Comparison of ENCODE assay signal across 18 cellular contexts in genomic region chr2:71686781-71687180, GRCh38.
DNase-seq lines count a peak whose midpoint lies in the region; ATAC-seq and TF ChIP-seq lines count a peak whose summit lies in the region.
"Had no signal": no experiment of that assay in that cellular context is flagged by ENCODE, and none has a peak within 500 bp of the region (broad histone marks: within the 10 kb centered on the region; RNA-seq: fewer than 3 reads in every experiment).

No MANE protein-coding gene starts in this region.

- H3K27me3 ChIP-seq in gastrocnemius medialis: no peaks in the 10 kb centered on the region
- no peaks in the 10 kb centered on the region for H3K27me3 ChIP-seq in CD8-positive, alpha-beta memory T cell (ENCODE audit: insufficient read depth, low read length, poor library complexity, severe bottlenecking)

- H3K27ac Mint-ChIP-seq in natural killer cell treated with Interleukin-12 subunit alpha and Interleukin-12 subunit beta and Interleukin-15 and Interleukin-18, amount 100 ng/mL, for 72 hours: no peak overlapping the region
- no peak overlapping the region for H3K27ac Mint-ChIP-seq in natural killer cell
- H3K27ac Mint-ChIP-seq in CD8-positive, alpha-beta memory T cell: no peak overlapping the region
- H3K27ac Mint-ChIP-seq: B cell, HFFc6 had no signal

- peak; percentile 51 for DNase-seq in natural killer cell treated with Interleukin-12 subunit alpha and Interleukin-12 subunit beta and Interleukin-15 and Interleukin-18, amount 100 ng/mL, for 72 hours (ENCODE audit: low spot score)
- no peak for DNase-seq in natural killer cell
- peak; percentile 43 for DNase-seq in mesenteric fat pad (ENCODE audit: low spot score)
- peak in 1 of 2 donors; percentile 56 for DNase-seq in gastrocnemius medialis
- no peak for DNase-seq in GDM1 (lab: John Stamatoyannopoulos, UW)
- DNase-seq in CD8-positive, alpha-beta memory T cell: no peak
- DNase-seq: C1 segment of cervical spinal cord, COR-L47, DMS153, DMS79 treated with DMSO at 0.1 percent for 48 hours, EL, GF-D8, HCEC 1CT, HFFc6 had no signal

- H3K36me3 Mint-ChIP-seq in natural killer cell treated with Interleukin-12 subunit alpha and Interleukin-12 subunit beta and Interleukin-15 and Interleukin-18, amount 100 ng/mL, for 72 hours: no peaks in the 10 kb centered on the region
- no peaks in the 10 kb centered on the region for H3K36me3 Mint-ChIP-seq in natural killer cell
- peaks cover 0 to 6% (median 0%) of the 10 kb centered on the region in 3 donors for H3K36me3 Mint-ChIP-seq in CD8-positive, alpha-beta memory T cell
- H3K36me3 Mint-ChIP-seq: CD4-positive, alpha-beta memory T cell had no signal

- no peak for TF ChIP-seq POLR2A in gastrocnemius medialis (IDR thresholded peaks at IDR 0.05)

- H3K4me3 ChIP-seq in gastrocnemius medialis: no peak overlapping the region
- no peak overlapping the region for H3K4me3 ChIP-seq in CD8-positive, alpha-beta memory T cell (ENCODE audit: low read length)

- POLR2A ChIA-PET in CD8-positive, alpha-beta memory T cell (lab: Charles Lee): no interaction called here

- H3K36me3 ChIP-seq in gastrocnemius medialis: peaks cover 0 to 18% of the 10 kb centered on the region in 2 donors
- no peaks in the 10 kb centered on the region for H3K36me3 ChIP-seq in CD8-positive, alpha-beta memory T cell (ENCODE audit: insufficient read depth, low read length)

- CTCF ChIA-PET in CD8-positive, alpha-beta memory T cell (lab: Charles Lee): no interaction called here

- no peak for ATAC-seq in natural killer cell treated with Interleukin-12 subunit alpha and Interleukin-12 subunit beta and Interleukin-15 and Interleukin-18, amount 100 ng/mL, for 72 hours
- ATAC-seq in natural killer cell (no peak), gastrocnemius medialis (no peak), GM21529 (IDR thresholded peaks at IDR 0.05; ENCODE audit: unreplicated experiment) (no peak)
- ATAC-seq: HepG2 had no signal

- no peak overlapping the region for H3K4me3 Mint-ChIP-seq in natural killer cell treated with Interleukin-12 subunit alpha and Interleukin-12 subunit beta and Interleukin-15 and Interleukin-18, amount 100 ng/mL, for 72 hours
- H3K4me3 Mint-ChIP-seq in natural killer cell: no peak overlapping the region
- H3K4me3 Mint-ChIP-seq in CD8-positive, alpha-beta memory T cell: no peak overlapping the region
- H3K4me3 Mint-ChIP-seq: B cell, HFFc6 had no signal

- peak overlapping the region; percentile 86 to 92 (median 89) for H3K27ac ChIP-seq in gastrocnemius medialis
- H3K27ac ChIP-seq in CD8-positive, alpha-beta memory T cell (ENCODE audit: low read depth, low read length): no peak overlapping the region

- in situ Hi-C loops in gastrocnemius medialis (cut with MboI; ENCODE audit: low sequenced_read_pairs in 4 of 4): no loop called here

- H3K4me1 Mint-ChIP-seq in natural killer cell treated with Interleukin-12 subunit alpha and Interleukin-12 subunit beta and Interleukin-15 and Interleukin-18, amount 100 ng/mL, for 72 hours (ENCODE audit: low read depth in 2 of 2): peaks cover 0 to 4% of the 10 kb centered on the region in 2 donors
- H3K4me1 Mint-ChIP-seq in natural killer cell: no peaks in the 10 kb centered on the region
- H3K4me1 Mint-ChIP-seq in CD8-positive, alpha-beta memory T cell: no peaks in the 10 kb centered on the region
- H3K4me1 Mint-ChIP-seq: B cell; CD4-positive, alpha-beta memory T cell had no signal

- no peaks in the 10 kb centered on the region for H3K27me3 Mint-ChIP-seq in natural killer cell treated with Interleukin-12 subunit alpha and Interleukin-12 subunit beta and Interleukin-15 and Interleukin-18, amount 100 ng/mL, for 72 hours
- H3K27me3 Mint-ChIP-seq in natural killer cell (ENCODE audit: low read depth in 2 of 2): peaks cover 0 to 4% of the 10 kb centered on the region in 2 donors
- peaks cover 0 to 3% of the 10 kb centered on the region in 2 donors for H3K27me3 Mint-ChIP-seq in CD8-positive, alpha-beta memory T cell
- H3K27me3 Mint-ChIP-seq: B cell had no signal

- H3K4me1 ChIP-seq in gastrocnemius medialis: peaks cover 49 to 65% of the 10 kb centered on the region in 2 donors
- no peaks in the 10 kb centered on the region for H3K4me1 ChIP-seq in CD8-positive, alpha-beta memory T cell (ENCODE audit: insufficient read depth, low read length)

- intact Hi-C loops in natural killer cell (cut with micrococcal nuclease): no loop called here
- intact Hi-C loops in gastrocnemius medialis (cut with DNase I; ENCODE audit: low total_unique reads): loop anchor here (5.0 kb wide), 1 partner anchor 69 kb away; no protein-coding TSS in a partner anchor

- TF ChIP-seq CTCF in natural killer cell (IDR thresholded peaks at IDR 0.05) (no peak), gastrocnemius medialis (IDR thresholded peaks at IDR 0.05 in 4 of 5, conservative IDR thresholded peaks at IDR 0.05 in 1 of 5) (no peak)

- no peaks in the 10 kb centered on the region for H3K9me3 Mint-ChIP-seq in natural killer cell treated with Interleukin-12 subunit alpha and Interleukin-12 subunit beta and Interleukin-15 and Interleukin-18, amount 100 ng/mL, for 72 hours
- no peaks in the 10 kb centered on the region for H3K9me3 Mint-ChIP-seq in natural killer cell
- H3K9me3 Mint-ChIP-seq in CD8-positive, alpha-beta memory T cell: no peaks in the 10 kb centered on the region
- H3K9me3 Mint-ChIP-seq: HFFc6 had no signal

- H3K9me3 ChIP-seq in gastrocnemius medialis: no peaks in the 10 kb centered on the region
- no peaks in the 10 kb centered on the region for H3K9me3 ChIP-seq in CD8-positive, alpha-beta memory T cell (ENCODE audit: low read length)

Comparison
In these comparisons a context has a peak if more than half of its experiments do, and no peak if none do; other contexts are left out.
1. DNase-seq: peak in natural killer cell treated with Interleukin-12 subunit alpha and Interleukin-12 subunit beta and Interleukin-15 and Interleukin-18, amount 100 ng/mL, for 72 hours (single experiment) and mesenteric fat pad (single experiment); none in natural killer cell (single experiment), GDM1 (single experiment) and CD8-positive, alpha-beta memory T cell (0 of 5).